ENCODE assay signal across 22 cellular contexts in genomic region chrX:123093792-123094191, GRCh38.
"Had no signal": no experiment of that assay in that cellular context is flagged by ENCODE, and none has a peak within 500 bp of the region (broad histone marks: within the 10 kb centered on the region; RNA-seq: fewer than 3 reads in every experiment).

No MANE protein-coding gene starts in this region.

- H3K4me2 ChIP-seq: neural progenitor cell had no signal

- ATAC-seq: activated CD8-positive, alpha-beta memory T cell treated with anti-CD3 and anti-CD28 coated beads, Interleukin-2, amount 10 ng/mL, durations not matched to agents 7 days and 5 days; activated CD8-positive, alpha-beta T cell treated with anti-CD3 and anti-CD28 coated beads for 36 hours; activated naive CD8-positive, alpha-beta T cell treated with anti-CD3 and anti-CD28 coated beads, Interleukin-2, amount 50 U/mL, for 24 hours; naive thymus-derived CD4-positive, alpha-beta T cell; stimulated activated naive B cell treated with anti-CD40 and anti-IgM and Interleukin-4, amounts not matched to agents 10 μg/mL and 1 μg/mL and 100 μg/mL, for 72 hours had no signal

- H3K4me3 Mint-ChIP-seq: activated CD4-positive, alpha-beta T cell treated with anti-CD3 and anti-CD28 coated beads, Interleukin-2, amount 10 ng/mL, durations not matched to agents 7 days and 5 days; activated CD8-positive, alpha-beta memory T cell treated with anti-CD3 and anti-CD28 coated beads, Interleukin-2, amount 10 ng/mL, durations not matched to agents 7 days and 5 days; activated CD8-positive, alpha-beta T cell treated with anti-CD3 and anti-CD28 coated beads for 36 hours; activated naive CD8-positive, alpha-beta T cell treated with anti-CD3 and anti-CD28 coated beads, Interleukin-2, amount 50 U/mL, for 24 hours; naive thymus-derived CD4-positive, alpha-beta T cell; neural progenitor cell; stimulated activated naive B cell treated with anti-CD40 and anti-IgM and Interleukin-4, amounts not matched to agents 10 μg/mL and 1 μg/mL and 100 μg/mL, for 72 hours had no signal

- H3K27ac ChIP-seq: neural progenitor cell, testis, vagina, WERI-Rb-1 had no signal

- H3K36me3 ChIP-seq: neural progenitor cell, vagina, WERI-Rb-1 had no signal

- H3K4me3 ChIP-seq: neural progenitor cell, testis, vagina had no signal

- H3K4me1 Mint-ChIP-seq: activated CD4-positive, alpha-beta T cell treated with anti-CD3 and anti-CD28 coated beads, Interleukin-2, amount 10 ng/mL, durations not matched to agents 7 days and 5 days; activated CD8-positive, alpha-beta memory T cell treated with anti-CD3 and anti-CD28 coated beads, Interleukin-2, amount 10 ng/mL, durations not matched to agents 7 days and 5 days; activated naive CD8-positive, alpha-beta T cell treated with anti-CD3 and anti-CD28 coated beads, Interleukin-2, amount 50 U/mL, for 24 hours; naive thymus-derived CD4-positive, alpha-beta T cell; neural progenitor cell; stimulated activated naive B cell treated with anti-CD40 and anti-IgM and Interleukin-4, amounts not matched to agents 10 μg/mL and 1 μg/mL and 100 μg/mL, for 72 hours had no signal

- H3K27me3 Mint-ChIP-seq: activated CD4-positive, alpha-beta T cell treated with anti-CD3 and anti-CD28 coated beads, Interleukin-2, amount 10 ng/mL, durations not matched to agents 7 days and 5 days; activated CD8-positive, alpha-beta memory T cell treated with anti-CD3 and anti-CD28 coated beads, Interleukin-2, amount 10 ng/mL, durations not matched to agents 7 days and 5 days; activated CD8-positive, alpha-beta T cell treated with anti-CD3 and anti-CD28 coated beads for 36 hours; activated naive CD8-positive, alpha-beta T cell treated with anti-CD3 and anti-CD28 coated beads, Interleukin-2, amount 50 U/mL, for 24 hours; naive thymus-derived CD4-positive, alpha-beta T cell; stimulated activated naive B cell treated with anti-CD40 and anti-IgM and Interleukin-4, amounts not matched to agents 10 μg/mL and 1 μg/mL and 100 μg/mL, for 72 hours had no signal

- H3K9me3 ChIP-seq: testis, vagina had no signal

- H3K36me3 Mint-ChIP-seq: activated CD8-positive, alpha-beta memory T cell treated with anti-CD3 and anti-CD28 coated beads, Interleukin-2, amount 10 ng/mL, durations not matched to agents 7 days and 5 days; naive thymus-derived CD4-positive, alpha-beta T cell; neural progenitor cell; stimulated activated naive B cell treated with anti-CD40 and anti-IgM and Interleukin-4, amounts not matched to agents 10 μg/mL and 1 μg/mL and 100 μg/mL, for 72 hours had no signal

- FAIRE-seq: keratinocyte had no signal

- H3K4me1 ChIP-seq: neural progenitor cell, testis, vagina had no signal

- H3K27me3 ChIP-seq: neural progenitor cell, testis, vagina had no signal

- H3K27ac Mint-ChIP-seq: activated CD4-positive, alpha-beta T cell treated with anti-CD3 and anti-CD28 coated beads, Interleukin-2, amount 10 ng/mL, durations not matched to agents 7 days and 5 days; activated CD8-positive, alpha-beta memory T cell treated with anti-CD3 and anti-CD28 coated beads, Interleukin-2, amount 10 ng/mL, durations not matched to agents 7 days and 5 days; activated CD8-positive, alpha-beta T cell treated with anti-CD3 and anti-CD28 coated beads for 36 hours; activated naive CD8-positive, alpha-beta T cell treated with anti-CD3 and anti-CD28 coated beads, Interleukin-2, amount 50 U/mL, for 24 hours; naive thymus-derived CD4-positive, alpha-beta T cell; neural progenitor cell; stimulated activated naive B cell treated with anti-CD40 and anti-IgM and Interleukin-4, amounts not matched to agents 10 μg/mL and 1 μg/mL and 100 μg/mL, for 72 hours had no signal

- H3K9ac ChIP-seq: neural progenitor cell had no signal

- DNase-seq: activated CD4-positive, alpha-beta T cell treated with anti-CD3 and anti-CD28 coated beads, Interleukin-2, amount 10 ng/mL, durations not matched to agents 7 days and 5 days; activated CD4-positive, CD25-positive, alpha-beta regulatory T cell treated with anti-CD3 and anti-CD28 coated beads, Interleukin-2, amount 50 U/mL, for 72 hours; activated CD8-positive, alpha-beta memory T cell treated with anti-CD3 and anti-CD28 coated beads, Interleukin-2, amount 10 ng/mL, durations not matched to agents 7 days and 5 days; activated CD8-positive, alpha-beta T cell treated with anti-CD3 and anti-CD28 coated beads for 36 hours; activated gamma-delta T cell; activated naive CD4-positive, alpha-beta T cell treated with anti-CD3 and anti-CD28 coated beads, Interleukin-2, amount 50 U/mL, for 16 hours; activated naive CD8-positive, alpha-beta T cell treated with anti-CD3 and anti-CD28 coated beads, Interleukin-2, amount 50 U/mL, for 24 hours; activated T-cell treated with anti-CD3 and anti-CD28 coated beads for 4 hours; cerebellar nuclear complex; cortex of kidney; foreskin fibroblast; naive thymus-derived CD4-positive, alpha-beta T cell; posterior cingulate gyrus; stimulated activated CD4-positive, alpha-beta T cell treated with anti-CD3 and anti-CD28 coated beads, Interleukin-2, amount 100 ng/mL, for 48 hours; stimulated activated CD8-positive, alpha-beta memory T cell treated with anti-CD3 and anti-CD28 coated beads, Interleukin-4, amount 100 ng/mL, for 48 hours; stimulated activated naive B cell treated with anti-CD40 and anti-IgM and Interleukin-4, amounts not matched to agents 10 μg/mL and 1 μg/mL and 100 μg/mL, for 72 hours; testis; trophoblast cell; WERI-Rb-1 had no signal

- H2AFZ ChIP-seq: neural progenitor cell had no signal

- H3K9me3 Mint-ChIP-seq: activated CD4-positive, alpha-beta T cell treated with anti-CD3 and anti-CD28 coated beads, Interleukin-2, amount 10 ng/mL, durations not matched to agents 7 days and 5 days; activated CD8-positive, alpha-beta T cell treated with anti-CD3 and anti-CD28 coated beads for 36 hours; activated naive CD8-positive, alpha-beta T cell treated with anti-CD3 and anti-CD28 coated beads, Interleukin-2, amount 50 U/mL, for 24 hours; neural progenitor cell had no signal
